8 cellular contexts compared by ENCODE assay signal in genomic region chr3:50364573-50365079, GRCh38. TPM values are rescaled to one million over a fixed set of nuclear protein-coding genes. Genes with fewer than 3 reads are reported as not detected.
DNase-seq lines count a peak whose midpoint lies in the region; ATAC-seq and TF ChIP-seq lines count a peak whose summit lies in the region.

No MANE protein-coding gene starts in this region.

- DNase-seq in fibroblast of villous mesenchyme (ENCODE audit: low read depth) (no peak), NOMO-1 treated with dmso at 0.1 percent for 144 hours (lab: John Stamatoyannopoulos, UW; ENCODE audit: unreplicated experiment) (no peak), cerebellar cortex (ENCODE audit: low spot score) (no peak), occipital lobe (lab: John Stamatoyannopoulos, UW) (no peak)

- no peaks in the 10 kb centered on the region for H3F3A ChIP-seq in OCI-LY1 (ENCODE audit: insufficient read depth, low read length)

- H3K9ac ChIP-seq in OCI-LY1 (ENCODE audit: low read length) (peak overlapping the region; percentile 37; the same call in 1 of the 2 replicates), rectal smooth muscle tissue (ENCODE audit: low read length) (peak overlapping the region; percentile 10)

- H3K27ac ChIP-seq in OCI-LY1 (ENCODE audit: low read depth, low read length, poor library complexity, severe bottlenecking) (no peak overlapping the region), rectal smooth muscle tissue (ENCODE audit: low read depth, low read length) (peak overlapping the region; percentile 65)

- H3K4me3 ChIP-seq in OCI-LY1 (ENCODE audit: low read depth, low read length, poor library complexity, severe bottlenecking) (peak overlapping the region; percentile 66), fibroblast of villous mesenchyme (ENCODE audit: low read depth, low read length) (peak overlapping the region; percentile 59), rectal smooth muscle tissue (ENCODE audit: low read length) (peak overlapping the region; percentile 61)

- peak; percentile 10 for ATAC-seq in GM18868 (IDR thresholded peaks at IDR 0.05; ENCODE audit: unreplicated experiment)
- no peak for ATAC-seq in HG02623 (IDR thresholded peaks at IDR 0.05; ENCODE audit: unreplicated experiment)

- H2AFZ ChIP-seq in OCI-LY1 (ENCODE audit: low read length), result no peak overlapping the region

- no peaks in the 10 kb centered on the region for H3K36me3 ChIP-seq in OCI-LY1 (ENCODE audit: insufficient read depth, low read length)
- no peaks in the 10 kb centered on the region for H3K36me3 ChIP-seq in rectal smooth muscle tissue (ENCODE audit: control insufficient read depth, insufficient read depth, low read length)

- H3K27me3 ChIP-seq in OCI-LY1 (ENCODE audit: insufficient read depth, low read length), result peaks cover 1% of the 10 kb centered on the region
- peaks cover 2% of the 10 kb centered on the region for H3K27me3 ChIP-seq in rectal smooth muscle tissue (ENCODE audit: control insufficient read depth, insufficient read depth, low read length)

- no peak for TF ChIP-seq CTCF in OCI-LY1 (IDR thresholded peaks at IDR 0.05; ENCODE audit: low read length)
- no peak for TF ChIP-seq CTCF in fibroblast of villous mesenchyme (IDR thresholded peaks at IDR 0.05; ENCODE audit: insufficient read depth, low read depth, low read length)

- H3K9me3 ChIP-seq in OCI-LY1 (ENCODE audit: low read length), result no peaks in the 10 kb centered on the region

- no peaks in the 10 kb centered on the region for H3K79me2 ChIP-seq in OCI-LY1 (ENCODE audit: insufficient read depth, low read length)

- peak overlapping the region; percentile 59 for H3K4me2 ChIP-seq in OCI-LY1 (ENCODE audit: low read length)

- H3K4me1 ChIP-seq in OCI-LY1 (ENCODE audit: insufficient read depth, low read length, severe bottlenecking) (peaks cover 17% of the 10 kb centered on the region), rectal smooth muscle tissue (ENCODE audit: control insufficient read depth, insufficient read depth, low read length) (peaks cover 4% of the 10 kb centered on the region)

- H3K9me2 ChIP-seq in OCI-LY1 (ENCODE audit: low read depth, low read length), result no peaks in the 10 kb centered on the region

- H4K20me1 ChIP-seq in OCI-LY1 (ENCODE audit: insufficient read depth, low read length), result no peaks in the 10 kb centered on the region

RNA-seq across cellular contexts. Expression of gene TMEM115, which starts 5.3 kb away (rescaled TPM):
- total RNA-seq in fibroblast of villous mesenchyme, result 55.3 and 63.1 TPM in 2 replicates
- 19.8 TPM for total RNA-seq in occipital lobe

RNA-seq across cellular contexts. Expression of gene CYB561D2, which starts 14.0 kb away (rescaled TPM):
- total RNA-seq in fibroblast of villous mesenchyme (22.5 and 23.7 TPM in 2 replicates), occipital lobe (10.0 TPM)

RNA-seq across cellular contexts. Expression of gene NPRL2, which starts 14.1 kb away (rescaled TPM):
- total RNA-seq in fibroblast of villous mesenchyme (21.3 and 22.9 TPM in 2 replicates), occipital lobe (19.0 TPM)

RNA-seq across cellular contexts. Expression of gene ZMYND10, which starts 19.1 kb away (rescaled TPM):
- 0.97 and 1.3 TPM in 2 replicates for total RNA-seq in fibroblast of villous mesenchyme
- 2.5 TPM for total RNA-seq in occipital lobe

RNA-seq across cellular contexts. Expression of gene RASSF1, which starts 24.0 kb away (rescaled TPM):
- 34.8 and 36.3 TPM in 2 replicates for total RNA-seq in fibroblast of villous mesenchyme
- 7.8 TPM for total RNA-seq in occipital lobe
